In genomic region chr12:539540-540310, GRCh38 we compare ENCODE assay signal across 1 cellular context.
TF ChIP-seq lines count a peak whose summit lies in the region.

No MANE protein-coding gene starts in this region.

TF ChIP-seq in H1, 55 proteins besides CTCF, POLR2A, EP300 and RAD21 (continued from another document):
- TF ChIP-seq FOSL1 (IDR thresholded peaks at IDR 0.05; ENCODE audit: insufficient read depth, low read depth, low read length) (no peak), HDAC6 (IDR thresholded peaks at IDR 0.05; ENCODE audit: low read depth, low read length) (no peak)
- TF ChIP-seq, protein P1, sequence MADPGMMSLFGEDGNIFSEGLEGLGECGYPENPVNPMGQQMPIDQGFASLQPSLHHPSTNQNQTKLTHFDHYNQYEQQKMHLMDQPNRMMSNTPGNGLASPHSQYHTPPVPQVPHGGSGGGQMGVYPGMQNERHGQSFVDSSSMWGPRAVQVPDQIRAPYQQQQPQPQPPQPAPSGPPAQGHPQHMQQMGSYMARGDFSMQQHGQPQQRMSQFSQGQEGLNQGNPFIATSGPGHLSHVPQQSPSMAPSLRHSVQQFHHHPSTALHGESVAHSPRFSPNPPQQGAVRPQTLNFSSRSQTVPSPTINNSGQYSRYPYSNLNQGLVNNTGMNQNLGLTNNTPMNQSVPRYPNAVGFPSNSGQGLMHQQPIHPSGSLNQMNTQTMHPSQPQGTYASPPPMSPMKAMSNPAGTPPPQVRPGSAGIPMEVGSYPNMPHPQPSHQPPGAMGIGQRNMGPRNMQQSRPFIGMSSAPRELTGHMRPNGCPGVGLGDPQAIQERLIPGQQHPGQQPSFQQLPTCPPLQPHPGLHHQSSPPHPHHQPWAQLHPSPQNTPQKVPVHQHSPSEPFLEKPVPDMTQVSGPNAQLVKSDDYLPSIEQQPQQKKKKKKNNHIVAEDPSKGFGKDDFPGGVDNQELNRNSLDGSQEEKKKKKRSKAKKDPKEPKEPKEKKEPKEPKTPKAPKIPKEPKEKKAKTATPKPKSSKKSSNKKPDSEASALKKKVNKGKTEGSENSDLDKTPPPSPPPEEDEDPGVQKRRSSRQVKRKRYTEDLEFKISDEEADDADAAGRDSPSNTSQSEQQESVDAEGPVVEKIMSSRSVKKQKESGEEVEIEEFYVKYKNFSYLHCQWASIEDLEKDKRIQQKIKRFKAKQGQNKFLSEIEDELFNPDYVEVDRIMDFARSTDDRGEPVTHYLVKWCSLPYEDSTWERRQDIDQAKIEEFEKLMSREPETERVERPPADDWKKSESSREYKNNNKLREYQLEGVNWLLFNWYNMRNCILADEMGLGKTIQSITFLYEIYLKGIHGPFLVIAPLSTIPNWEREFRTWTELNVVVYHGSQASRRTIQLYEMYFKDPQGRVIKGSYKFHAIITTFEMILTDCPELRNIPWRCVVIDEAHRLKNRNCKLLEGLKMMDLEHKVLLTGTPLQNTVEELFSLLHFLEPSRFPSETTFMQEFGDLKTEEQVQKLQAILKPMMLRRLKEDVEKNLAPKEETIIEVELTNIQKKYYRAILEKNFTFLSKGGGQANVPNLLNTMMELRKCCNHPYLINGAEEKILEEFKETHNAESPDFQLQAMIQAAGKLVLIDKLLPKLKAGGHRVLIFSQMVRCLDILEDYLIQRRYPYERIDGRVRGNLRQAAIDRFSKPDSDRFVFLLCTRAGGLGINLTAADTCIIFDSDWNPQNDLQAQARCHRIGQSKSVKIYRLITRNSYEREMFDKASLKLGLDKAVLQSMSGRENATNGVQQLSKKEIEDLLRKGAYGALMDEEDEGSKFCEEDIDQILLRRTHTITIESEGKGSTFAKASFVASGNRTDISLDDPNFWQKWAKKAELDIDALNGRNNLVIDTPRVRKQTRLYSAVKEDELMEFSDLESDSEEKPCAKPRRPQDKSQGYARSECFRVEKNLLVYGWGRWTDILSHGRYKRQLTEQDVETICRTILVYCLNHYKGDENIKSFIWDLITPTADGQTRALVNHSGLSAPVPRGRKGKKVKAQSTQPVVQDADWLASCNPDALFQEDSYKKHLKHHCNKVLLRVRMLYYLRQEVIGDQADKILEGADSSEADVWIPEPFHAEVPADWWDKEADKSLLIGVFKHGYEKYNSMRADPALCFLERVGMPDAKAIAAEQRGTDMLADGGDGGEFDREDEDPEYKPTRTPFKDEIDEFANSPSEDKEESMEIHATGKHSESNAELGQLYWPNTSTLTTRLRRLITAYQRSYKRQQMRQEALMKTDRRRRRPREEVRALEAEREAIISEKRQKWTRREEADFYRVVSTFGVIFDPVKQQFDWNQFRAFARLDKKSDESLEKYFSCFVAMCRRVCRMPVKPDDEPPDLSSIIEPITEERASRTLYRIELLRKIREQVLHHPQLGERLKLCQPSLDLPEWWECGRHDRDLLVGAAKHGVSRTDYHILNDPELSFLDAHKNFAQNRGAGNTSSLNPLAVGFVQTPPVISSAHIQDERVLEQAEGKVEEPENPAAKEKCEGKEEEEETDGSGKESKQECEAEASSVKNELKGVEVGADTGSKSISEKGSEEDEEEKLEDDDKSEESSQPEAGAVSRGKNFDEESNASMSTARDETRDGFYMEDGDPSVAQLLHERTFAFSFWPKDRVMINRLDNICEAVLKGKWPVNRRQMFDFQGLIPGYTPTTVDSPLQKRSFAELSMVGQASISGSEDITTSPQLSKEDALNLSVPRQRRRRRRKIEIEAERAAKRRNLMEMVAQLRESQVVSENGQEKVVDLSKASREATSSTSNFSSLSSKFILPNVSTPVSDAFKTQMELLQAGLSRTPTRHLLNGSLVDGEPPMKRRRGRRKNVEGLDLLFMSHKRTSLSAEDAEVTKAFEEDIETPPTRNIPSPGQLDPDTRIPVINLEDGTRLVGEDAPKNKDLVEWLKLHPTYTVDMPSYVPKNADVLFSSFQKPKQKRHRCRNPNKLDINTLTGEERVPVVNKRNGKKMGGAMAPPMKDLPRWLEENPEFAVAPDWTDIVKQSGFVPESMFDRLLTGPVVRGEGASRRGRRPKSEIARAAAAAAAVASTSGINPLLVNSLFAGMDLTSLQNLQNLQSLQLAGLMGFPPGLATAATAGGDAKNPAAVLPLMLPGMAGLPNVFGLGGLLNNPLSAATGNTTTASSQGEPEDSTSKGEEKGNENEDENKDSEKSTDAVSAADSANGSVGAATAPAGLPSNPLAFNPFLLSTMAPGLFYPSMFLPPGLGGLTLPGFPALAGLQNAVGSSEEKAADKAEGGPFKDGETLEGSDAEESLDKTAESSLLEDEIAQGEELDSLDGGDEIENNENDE (IDR thresholded peaks at IDR 0.05; ENCODE audit: insufficient replicate concordance, low read length), result no peak
